ENCODE assay signal across 13 cellular contexts in the genomic region with DNA sequence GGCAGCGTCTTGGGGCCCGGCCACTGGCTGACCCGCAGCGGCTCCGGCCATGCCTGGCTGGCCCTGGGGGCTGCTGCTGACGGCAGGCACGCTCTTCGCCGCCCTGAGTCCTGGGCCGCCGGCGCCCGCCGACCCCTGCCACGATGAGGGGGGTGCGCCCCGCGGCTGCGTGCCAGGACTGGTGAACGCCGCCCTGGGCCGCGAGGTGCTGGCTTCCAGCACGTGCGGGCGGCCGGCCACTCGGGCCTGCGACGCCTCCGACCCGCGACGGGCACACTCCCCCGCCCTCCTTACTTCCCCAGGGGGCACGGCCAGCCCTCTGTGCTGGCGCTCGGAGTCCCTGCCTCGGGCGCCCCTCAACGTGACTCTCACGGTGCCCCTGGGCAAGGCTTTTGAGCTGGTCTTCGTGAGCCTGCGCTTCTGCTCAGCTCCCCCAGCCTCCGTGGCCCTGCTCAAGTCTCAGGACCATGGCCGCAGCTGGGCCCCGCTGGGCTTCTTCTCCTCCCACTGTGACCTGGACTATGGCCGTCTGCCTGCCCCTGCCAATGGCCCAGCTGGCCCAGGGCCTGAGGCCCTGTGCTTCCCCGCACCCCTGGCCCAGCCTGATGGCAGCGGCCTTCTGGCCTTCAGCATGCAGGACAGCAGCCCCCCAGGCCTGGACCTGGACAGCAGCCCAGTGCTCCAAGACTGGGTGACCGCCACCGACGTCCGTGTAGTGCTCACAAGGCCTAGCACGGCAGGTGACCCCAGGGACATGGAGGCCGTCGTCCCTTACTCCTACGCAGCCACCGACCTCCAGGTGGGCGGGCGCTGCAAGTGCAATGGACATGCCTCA. TPM values are rescaled to one million over a fixed set of nuclear protein-coding genes. Genes with fewer than 3 reads are reported as not detected.
DNase-seq lines count a peak whose midpoint lies in the region; ATAC-seq and TF ChIP-seq lines count a peak whose summit lies in the region.
"Had no signal": no experiment of that assay in that cellular context is flagged by ENCODE, and none has a peak within 500 bp of the region (broad histone marks: within the 10 kb centered on the region; RNA-seq: fewer than 3 reads in every experiment).

No MANE protein-coding gene starts in this region.

- in situ Hi-C loops in IMR-90 (cut with MboI; ENCODE audit: low sequenced_read_pairs): no loop called here

- intact Hi-C loops in IMR-90 (cut with micrococcal nuclease): no loop called here

- no peak overlapping the region for H2BK20ac ChIP-seq in IMR-90 (ENCODE audit: low read depth, low read length)

- H3K27ac Mint-ChIP-seq in progenitor cell of endocrine pancreas: no peak overlapping the region
- H3K27ac Mint-ChIP-seq: activated CD4-positive, alpha-beta memory T cell treated with anti-CD3 and anti-CD28 coated beads, Interleukin-2, amount 10 ng/mL, durations not matched to agents 7 days and 5 days; IgD-negative memory B cell had no signal

- no peak overlapping the region for H3K9ac ChIP-seq in IMR-90 (ENCODE audit: low read depth, low read length)

- DNase-seq in BE2C (no peak), IMR-90 (no peak), 8988T (no peak), progenitor cell of endocrine pancreas (ENCODE audit: low spot score, unreplicated experiment) (no peak)
- no peak for DNase-seq in stimulated activated CD4-positive, alpha-beta T cell treated with anti-CD3 and anti-CD28 coated beads, Interleukin-2, amount 100 ng/mL, for 48 hours
- DNase-seq: activated CD4-positive, alpha-beta memory T cell treated with anti-CD3 and anti-CD28 coated beads, Interleukin-2, amount 10 ng/mL, durations not matched to agents 7 days and 5 days; amniotic stem cell had no signal

- H3K4me1 Mint-ChIP-seq in progenitor cell of endocrine pancreas (ENCODE audit: low read depth): peaks cover 20% of the 10 kb centered on the region

- no peak overlapping the region for H3K18ac ChIP-seq in IMR-90 (ENCODE audit: low read depth, low read length)

- peaks cover 8% of the 10 kb centered on the region for H3K9me1 ChIP-seq in IMR-90 (ENCODE audit: insufficient read depth, low read length)

- H4K91ac ChIP-seq in IMR-90 (ENCODE audit: insufficient read depth, low read depth, low read length): no peak overlapping the region

- no peak overlapping the region for H2BK120ac ChIP-seq in IMR-90 (ENCODE audit: low read depth, low read length)

- H2AK9ac ChIP-seq in IMR-90 (replicated peaks; ENCODE audit: low read depth, low read length, poor library complexity): peak overlapping the region; percentile 81

- H3K4me3 Mint-ChIP-seq in progenitor cell of endocrine pancreas (ENCODE audit: low read depth): no peak overlapping the region
- H3K4me3 Mint-ChIP-seq: activated CD4-positive, alpha-beta memory T cell treated with anti-CD3 and anti-CD28 coated beads, Interleukin-2, amount 10 ng/mL, durations not matched to agents 7 days and 5 days had no signal

- peaks cover 10 to 40% of the 10 kb centered on the region in 2 experiments; a peak in 2 of 4 replicates for H3K79me1 ChIP-seq in IMR-90 (ENCODE audit: low read depth in 1 of 2, low read length in 2 of 2)

- H3K4ac ChIP-seq in IMR-90 (ENCODE audit: low read depth, low read length): no peak overlapping the region

- H3K56ac ChIP-seq in IMR-90 (ENCODE audit: extremely low read depth, insufficient read depth, low read length): no peak overlapping the region

- 0 out of 2 replicates have a peak, but pooled peaks cover 5% of the 10 kb centered on the region for H3K36me3 ChIP-seq in BE2C
- no peaks in the 10 kb centered on the region for H3K36me3 ChIP-seq in IMR-90 (ENCODE audit: control insufficient read depth, insufficient read depth, low read length)
- no peaks in the 10 kb centered on the region for H3K36me3 ChIP-seq in mesodermal cell (ENCODE audit: control insufficient read depth, insufficient read depth, low read length)

- peak overlapping the region; percentile 43 for H3K4me3 ChIP-seq in BE2C (ENCODE audit: low read depth, low read length)
- peak overlapping the region; percentile 27; the same call in 1 of the 2 replicates for H3K4me3 ChIP-seq in IMR-90 (ENCODE audit: insufficient read depth, low read depth, low read length)
- peak overlapping the region; percentile 32 for H3K4me3 ChIP-seq in mesodermal cell (ENCODE audit: extremely low read depth, insufficient read depth, low read length, poor library complexity, severe bottlenecking)

- no peak overlapping the region for H3K27ac ChIP-seq in IMR-90 (ENCODE audit: insufficient read depth, low read length)
- H3K27ac ChIP-seq in cingulate gyrus (ENCODE audit: low read depth, low read length): peak overlapping the region; percentile 29
- no peak overlapping the region for H3K27ac ChIP-seq in mesodermal cell (ENCODE audit: low read depth, low read length, severe bottlenecking)

- peaks cover 38% of the 10 kb centered on the region for H3K4me1 ChIP-seq in BE2C
- H3K4me1 ChIP-seq in IMR-90 (ENCODE audit: control insufficient read depth, insufficient read depth, low read length): peaks cover 24% of the 10 kb centered on the region
- peaks cover 18% of the 10 kb centered on the region for H3K4me1 ChIP-seq in mesodermal cell (ENCODE audit: control insufficient read depth, insufficient read depth, low read length, poor library complexity, severe bottlenecking)

- no peaks in the 10 kb centered on the region for H3K9me3 Mint-ChIP-seq in progenitor cell of endocrine pancreas (ENCODE audit: low read depth)
- H3K9me3 Mint-ChIP-seq: activated CD4-positive, alpha-beta memory T cell treated with anti-CD3 and anti-CD28 coated beads, Interleukin-2, amount 10 ng/mL, durations not matched to agents 7 days and 5 days; IgD-negative memory B cell had no signal

- H4K5ac ChIP-seq in IMR-90 (ENCODE audit: low read depth, low read length): no peak overlapping the region

- peaks cover 17% of the 10 kb centered on the region for H4K20me1 ChIP-seq in IMR-90 (ENCODE audit: insufficient read depth, low read length)

- BruUV-seq in IMR-90 (replicated peaks; lab: Mats Ljungman, UMichigan): no TSS peak

- no peak overlapping the region for H2BK15ac ChIP-seq in IMR-90 (ENCODE audit: low read depth, low read length)

- H3K36me3 Mint-ChIP-seq in progenitor cell of endocrine pancreas (ENCODE audit: insufficient read depth): no peaks in the 10 kb centered on the region
- H3K36me3 Mint-ChIP-seq: IgD-negative memory B cell had no signal

- no peak overlapping the region for H3K23ac ChIP-seq in IMR-90 (ENCODE audit: low read depth, low read length)

- TF ChIP-seq CTCF in BE2C (IDR thresholded peaks at IDR 0.05; ENCODE audit: low read depth, low read length) (no peak), IMR-90 (conservative IDR thresholded peaks at IDR 0.05; ENCODE audit: low read depth, low read length) (no peak), progenitor cell of endocrine pancreas (IDR thresholded peaks at IDR 0.05; ENCODE audit: unreplicated experiment) (no peak)

- WGBS in IMR-90 (ENCODE audit: extremely low coverage in 2 of 2, insufficient read length in 1 of 2), 2 experiments: 62% methylated on average over 29 of the region's 61 CpGs; no CpG with 5 or more reads in 1 of the 2 experiments
- WGBS in mesodermal cell (ENCODE audit: insufficient coverage in 2 of 2), 2 experiments: 47 to 48% methylated on average over 42 to 61 of the region's 61 CpGs

- H3K4me2 ChIP-seq in IMR-90 (ENCODE audit: low read depth, low read length): peak overlapping the region; percentile 57

- no peak overlapping the region for H2AK5ac ChIP-seq in IMR-90 (ENCODE audit: low read depth, low read length)

- H4K8ac ChIP-seq in IMR-90 (ENCODE audit: low read depth in 2 of 2, low read length in 2 of 2): no peak overlapping the region

- TF ChIP-seq RAD21 in IMR-90 (IDR thresholded peaks at IDR 0.05; ENCODE audit: low read length): no peak

- CTCF ChIA-PET in IMR-90 (lab: Yijun Ruan, JAX): no interaction called here

- H2AFZ ChIP-seq in IMR-90 (replicated peaks; ENCODE audit: low read length, poor library complexity): peak overlapping the region; percentile 78

- H2BK5ac ChIP-seq in IMR-90 (ENCODE audit: low read depth, low read length, poor library complexity, severe bottlenecking): no peak overlapping the region

- no peaks in the 10 kb centered on the region for H3K9me3 ChIP-seq in BE2C
- no peaks in the 10 kb centered on the region for H3K9me3 ChIP-seq in IMR-90 (ENCODE audit: control insufficient read depth, insufficient read depth, low read length)
- H3K9me3 ChIP-seq in mesodermal cell (ENCODE audit: control insufficient read depth, low read length): no peaks in the 10 kb centered on the region

- no peaks in the 10 kb centered on the region for H3K27me3 ChIP-seq in BE2C
- H3K27me3 ChIP-seq in IMR-90 (ENCODE audit: control insufficient read depth, insufficient read depth, low read length): no peaks in the 10 kb centered on the region; the same call in 1 of the 2 replicates

- no peak overlapping the region for H3K14ac ChIP-seq in IMR-90 (replicated peaks; ENCODE audit: low read depth, low read length)

- no peak for TF ChIP-seq POLR2A in IMR-90 (IDR thresholded peaks at IDR 0.05; ENCODE audit: low read depth, low read length)

- dilution Hi-C loops in IMR-90 (cut with HindIII; ENCODE audit: low sequenced_read_pairs, unreplicated experiment): no loop called here

- ATAC-seq in IMR-90 (ENCODE audit: low read depth): no peak
- no peak for ATAC-seq in HG03175 (IDR thresholded peaks at IDR 0.05; ENCODE audit: unreplicated experiment)

- H3K27me3 Mint-ChIP-seq in progenitor cell of endocrine pancreas: peaks cover 20% of the 10 kb centered on the region

- POLR2A ChIA-PET in IMR-90 (lab: Charles Lee; ENCODE audit: unreplicated experiment): interaction anchor here (0.6 kb wide), 1 partner anchor 16 kb away, joined by 8 read pairs; no protein-coding TSS in a partner anchor

RNA-seq across cellular contexts. Expression of a gene that starts 0.8 kb away (rescaled TPM):
- 4.2 TPM for polyA plus RNA-seq in BE2C (2012; ENCODE audit: insufficient read depth, insufficient read length, low read depth)
- 0.18 and 0.28 TPM in 2 replicates for total RNA-seq in IMR-90 (2012; rRNA removed)
- 0.38 and 0.72 TPM in 2 replicates for polyA plus RNA-seq in IMR-90 (2012; rRNA removed)
- 0.44 and 0.96 TPM in 2 replicates for polyA plus RNA-seq in IMR-90 (2012; cell fraction: cytosol; rRNA removed)
- polyA plus RNA-seq in IMR-90 (2012; cell fraction: nucleus; rRNA removed; ENCODE audit: low replicate concordance): 0.72 and 2.1 TPM in 2 replicates
- 0.70 TPM for polyA plus RNA-seq in mesodermal cell (2013, experiment 1 of 2)
- 0.30 TPM for polyA plus RNA-seq in mesodermal cell (2013, experiment 2 of 2)
- total RNA-seq in progenitor cell of endocrine pancreas: 2.4 and 2.5 TPM in 2 replicates
- total RNA-seq: activated CD4-positive, alpha-beta memory T cell treated with anti-CD3 and anti-CD28 coated beads, Interleukin-2, amount 10 ng/mL, durations not matched to agents 7 days and 5 days; Daoy; RPMI7951 had no signal
- polyA plus RNA-seq: IgD-negative memory B cell had no signal

RNA-seq across cellular contexts. Expression of a gene that starts 3.1 kb away (rescaled TPM):
- polyA plus RNA-seq in BE2C (2012; ENCODE audit: insufficient read depth, insufficient read length, low read depth): 27.6 TPM
- 7.5 and 8.6 TPM in 2 replicates for total RNA-seq in IMR-90 (2012; rRNA removed)
- polyA plus RNA-seq in IMR-90 (2012; rRNA removed): 13.4 and 16.2 TPM in 2 replicates
- polyA plus RNA-seq in IMR-90 (2012; cell fraction: cytosol; rRNA removed): 6.5 and 11.7 TPM in 2 replicates
- 28.4 and 53.0 TPM in 2 replicates for polyA plus RNA-seq in IMR-90 (2012; cell fraction: nucleus; rRNA removed; ENCODE audit: low replicate concordance)
- polyA plus RNA-seq in mesodermal cell (2013, experiment 1 of 2): 5.9 TPM
- 5.0 TPM for polyA plus RNA-seq in mesodermal cell (2013, experiment 2 of 2)
- 23.3 and 23.8 TPM in 2 replicates for total RNA-seq in progenitor cell of endocrine pancreas

RNA-seq across cellular contexts. Expression of a gene that starts 12.0 kb away (rescaled TPM):
- 13.3 TPM for polyA plus RNA-seq in BE2C (2012; ENCODE audit: insufficient read depth, insufficient read length, low read depth)
- total RNA-seq in IMR-90 (2012; rRNA removed) (3.6 TPM in 2 replicates), progenitor cell of endocrine pancreas (27.4 and 32.2 TPM in 2 replicates)
- polyA plus RNA-seq in IMR-90 (2012; rRNA removed): 7.3 and 10.8 TPM in 2 replicates
- polyA plus RNA-seq in IMR-90 (2012; cell fraction: cytosol; rRNA removed): 5.2 and 6.1 TPM in 2 replicates
- 17.1 and 61.0 TPM in 2 replicates for polyA plus RNA-seq in IMR-90 (2012; cell fraction: nucleus; rRNA removed; ENCODE audit: low replicate concordance)
- polyA plus RNA-seq in mesodermal cell (2013, experiment 1 of 2): 15.0 TPM
- polyA plus RNA-seq in mesodermal cell (2013, experiment 2 of 2): 13.2 TPM

RNA-seq across cellular contexts. Expression of a gene that starts 41.9 kb away (rescaled TPM):
- 645 TPM for polyA plus RNA-seq in BE2C (2012; ENCODE audit: insufficient read depth, insufficient read length, low read depth)
- total RNA-seq in IMR-90 (2012; rRNA removed) (8.4 and 8.6 TPM in 2 replicates), progenitor cell of endocrine pancreas (158 and 169 TPM in 2 replicates)
- polyA plus RNA-seq in IMR-90 (2012; rRNA removed): 107 and 108 TPM in 2 replicates
- polyA plus RNA-seq in IMR-90 (2012; cell fraction: cytosol; rRNA removed): 182 and 333 TPM in 2 replicates
- polyA plus RNA-seq in IMR-90 (2012; cell fraction: nucleus; rRNA removed; ENCODE audit: low replicate concordance): 64.7 and 163 TPM in 2 replicates
- polyA plus RNA-seq in mesodermal cell (2013, experiment 1 of 2): 255 TPM
- 193 TPM for polyA plus RNA-seq in mesodermal cell (2013, experiment 2 of 2)

RNA-seq across cellular contexts. Expression of a gene that starts 42.6 kb away (rescaled TPM):
- 18.6 TPM for polyA plus RNA-seq in BE2C (2012; ENCODE audit: insufficient read depth, insufficient read length, low read depth)
- total RNA-seq in IMR-90 (2012; rRNA removed) (19.2 and 20.1 TPM in 2 replicates), progenitor cell of endocrine pancreas (26.5 and 27.8 TPM in 2 replicates)
- 7.8 and 8.2 TPM in 2 replicates for polyA plus RNA-seq in IMR-90 (2012; rRNA removed)
- polyA plus RNA-seq in IMR-90 (2012; cell fraction: cytosol; rRNA removed): 5.4 and 6.1 TPM in 2 replicates
- polyA plus RNA-seq in IMR-90 (2012; cell fraction: nucleus; rRNA removed; ENCODE audit: low replicate concordance): 7.7 and 18.3 TPM in 2 replicates
- polyA plus RNA-seq in mesodermal cell (2013, experiment 1 of 2): 25.7 TPM
- polyA plus RNA-seq in mesodermal cell (2013, experiment 2 of 2): 23.2 TPM
